Comparison of ENCODE assay signal across 2 cellular contexts in the genomic region with DNA sequence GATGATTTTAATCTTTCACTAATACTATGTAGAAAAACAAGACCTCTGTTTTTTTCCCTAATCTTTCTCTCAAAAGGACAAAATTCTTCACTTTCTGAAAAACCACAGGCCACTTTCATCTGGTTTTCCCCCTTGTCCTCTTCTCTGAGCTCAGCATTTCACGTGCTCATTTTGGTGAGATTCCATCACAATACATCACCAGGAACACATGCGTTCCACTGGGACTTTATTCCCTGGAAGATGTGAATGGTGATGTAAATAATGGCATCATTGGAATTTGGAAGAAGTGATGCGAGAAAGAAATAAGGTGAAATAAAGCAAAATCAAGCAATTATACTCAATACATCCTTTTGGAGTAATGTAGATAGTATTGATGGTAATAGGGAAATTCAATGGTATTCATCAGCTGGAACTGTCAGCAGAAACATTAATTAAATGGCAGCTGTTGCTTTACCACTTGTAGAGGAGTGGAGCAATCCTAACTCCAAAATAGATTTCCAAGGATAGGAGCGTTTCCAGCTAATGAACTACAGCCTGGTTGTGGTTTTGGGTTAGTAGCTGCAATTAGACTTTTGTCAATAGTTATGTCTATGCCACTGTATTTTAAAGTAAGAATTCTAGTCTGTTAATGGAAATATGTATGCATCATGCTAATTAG.
TF ChIP-seq lines count a peak whose summit lies in the region.

No MANE protein-coding gene starts in this region.

TF ChIP-seq in SK-N-SH treated with all-trans-retinoic acid at 6 μM for 48 hours, 23 proteins besides CTCF, POLR2A, EP300 and RAD21 (continued from another document):
- no peak for TF ChIP-seq CSDC2 (CRISPR knock-in tag; IDR thresholded peaks at IDR 0.05)

TF ChIP-seq in SK-N-SH, 30 proteins besides CTCF, POLR2A, EP300 and RAD21 (continued from another document):
- TF ChIP-seq SIN3A (IDR thresholded peaks at IDR 0.05; ENCODE audit: borderline replicate concordance, low read depth, low read length) (no peak), FOXM1 (IDR thresholded peaks at IDR 0.05; ENCODE audit: low read depth) (no peak), RXRA (IDR thresholded peaks at IDR 0.05; ENCODE audit: borderline replicate concordance, low read depth) (no peak), JUND (IDR thresholded peaks at IDR 0.05) (no peak), GATA2 (CRISPR knock-in tag; IDR thresholded peaks at IDR 0.05) (no peak), TCF12 (IDR thresholded peaks at IDR 0.05) (no peak), SMC3 (IDR thresholded peaks at IDR 0.05; ENCODE audit: low read depth, low read length) (no peak), RFX5 (IDR thresholded peaks at IDR 0.05; ENCODE audit: low read length) (no peak), RCOR1 (IDR thresholded peaks at IDR 0.05; ENCODE audit: low read length) (no peak), TEAD4 (IDR thresholded peaks at IDR 0.05; ENCODE audit: borderline replicate concordance, insufficient read depth) (no peak), FOSL2 (IDR thresholded peaks at IDR 0.05; ENCODE audit: borderline replicate concordance, low read depth) (no peak), POLR2AphosphoS5 (IDR thresholded peaks at IDR 0.05; ENCODE audit: low read depth, low read length) (no peak)
- TF ChIP-seq, protein P1, sequence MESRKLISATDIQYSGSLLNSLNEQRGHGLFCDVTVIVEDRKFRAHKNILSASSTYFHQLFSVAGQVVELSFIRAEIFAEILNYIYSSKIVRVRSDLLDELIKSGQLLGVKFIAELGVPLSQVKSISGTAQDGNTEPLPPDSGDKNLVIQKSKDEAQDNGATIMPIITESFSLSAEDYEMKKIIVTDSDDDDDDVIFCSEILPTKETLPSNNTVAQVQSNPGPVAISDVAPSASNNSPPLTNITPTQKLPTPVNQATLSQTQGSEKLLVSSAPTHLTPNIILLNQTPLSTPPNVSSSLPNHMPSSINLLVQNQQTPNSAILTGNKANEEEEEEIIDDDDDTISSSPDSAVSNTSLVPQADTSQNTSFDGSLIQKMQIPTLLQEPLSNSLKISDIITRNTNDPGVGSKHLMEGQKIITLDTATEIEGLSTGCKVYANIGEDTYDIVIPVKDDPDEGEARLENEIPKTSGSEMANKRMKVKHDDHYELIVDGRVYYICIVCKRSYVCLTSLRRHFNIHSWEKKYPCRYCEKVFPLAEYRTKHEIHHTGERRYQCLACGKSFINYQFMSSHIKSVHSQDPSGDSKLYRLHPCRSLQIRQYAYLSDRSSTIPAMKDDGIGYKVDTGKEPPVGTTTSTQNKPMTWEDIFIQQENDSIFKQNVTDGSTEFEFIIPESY (IDR thresholded peaks at IDR 0.05; ENCODE audit: borderline replicate concordance, low read depth): no peak
- TF ChIP-seq, protein P2, sequence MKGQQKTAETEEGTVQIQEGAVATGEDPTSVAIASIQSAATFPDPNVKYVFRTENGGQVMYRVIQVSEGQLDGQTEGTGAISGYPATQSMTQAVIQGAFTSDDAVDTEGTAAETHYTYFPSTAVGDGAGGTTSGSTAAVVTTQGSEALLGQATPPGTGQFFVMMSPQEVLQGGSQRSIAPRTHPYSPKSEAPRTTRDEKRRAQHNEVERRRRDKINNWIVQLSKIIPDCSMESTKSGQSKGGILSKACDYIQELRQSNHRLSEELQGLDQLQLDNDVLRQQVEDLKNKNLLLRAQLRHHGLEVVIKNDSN (IDR thresholded peaks at IDR 0.05; ENCODE audit: borderline replicate concordance, low read depth): no peak
